Comparison of ENCODE assay signal across 15 cellular contexts in the genomic region with DNA sequence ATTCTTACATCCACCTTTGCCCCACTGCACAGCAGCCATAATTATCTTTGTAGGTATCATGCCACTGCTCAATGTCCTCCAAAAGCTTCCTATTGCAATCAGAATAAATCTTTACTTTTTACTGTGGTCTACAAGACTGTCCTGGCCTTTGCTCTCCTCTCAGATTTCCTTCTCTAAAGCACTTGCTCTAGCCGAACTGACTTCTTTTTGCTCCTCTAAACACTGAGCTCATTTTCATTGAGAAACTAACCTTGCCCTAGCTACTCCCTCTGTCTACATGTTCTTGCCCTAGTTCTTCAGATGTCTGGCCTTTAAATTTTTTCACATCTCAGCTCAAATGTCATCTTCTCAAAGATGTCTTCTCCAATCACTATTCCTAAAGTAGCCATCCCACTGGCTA.
DNase-seq lines count a peak whose midpoint lies in the region; ATAC-seq lines count a peak whose summit lies in the region.
"Had no signal": no experiment of that assay in that cellular context is flagged by ENCODE, and none has a peak within 500 bp of the region (broad histone marks: within the 10 kb centered on the region; RNA-seq: fewer than 3 reads in every experiment).

No MANE protein-coding gene starts in this region.

- no peak overlapping the region for H3K27ac ChIP-seq in mesenchymal stem cell (ENCODE audit: low read length, poor library complexity, severe bottlenecking)
- H3K27ac ChIP-seq: skin epidermis, vagina had no signal

- peaks cover 0 to 12% of the 10 kb centered on the region in 2 experiments for H3K36me3 ChIP-seq in mesenchymal stem cell (ENCODE audit: control insufficient read depth in 1 of 2, insufficient read depth in 2 of 2, low read depth in 1 of 2, low read length in 2 of 2)

- no peak overlapping the region for H2BK5ac ChIP-seq in mesenchymal stem cell (ENCODE audit: low read depth, low read length, poor library complexity, severe bottlenecking)

- H2AK5ac ChIP-seq in mesenchymal stem cell (ENCODE audit: low read length, severe bottlenecking): no peak overlapping the region

- H3K36me3 Mint-ChIP-seq in stimulated activated memory B cell treated with anti-CD40 and anti-IgM and Interleukin-4, amounts not matched to agents 10 μg/mL and 1 μg/mL and 100 μg/mL, for 72 hours: peaks cover 16% of the 10 kb centered on the region
- H3K36me3 Mint-ChIP-seq in activated T-helper 2 cell treated with anti-CD3 and anti-CD28 coated beads, Interferon-gamma antibody, Interleukin-2, Interleukin-4, amounts not matched to agents 10 μg/mL and 5 μg/mL and 100 μg/mL, durations not matched to agents 14 hours and 24 hours and 36 hours (ENCODE audit: low read depth): peaks cover 4% of the 10 kb centered on the region

- no peak overlapping the region for H3K14ac ChIP-seq in mesenchymal stem cell (ENCODE audit: low read length in 2 of 2)

- H3K79me1 ChIP-seq in mesenchymal stem cell (replicated peaks; ENCODE audit: low read length, poor library complexity, severe bottlenecking): no peaks in the 10 kb centered on the region

- no peak overlapping the region for H2BK12ac ChIP-seq in mesenchymal stem cell (ENCODE audit: low read length in 2 of 2)

- 83% methylated on average over 1 of the region's 1 CpG for WGBS in mesenchymal stem cell

- no peak overlapping the region for H4K91ac ChIP-seq in mesenchymal stem cell (ENCODE audit: low read length)

- no peak overlapping the region for H2BK120ac ChIP-seq in mesenchymal stem cell (ENCODE audit: low read depth, low read length)

- H4K8ac ChIP-seq in mesenchymal stem cell (ENCODE audit: low read length): no peak overlapping the region

- H3K4me1 ChIP-seq in mesenchymal stem cell (ENCODE audit: control insufficient read depth, insufficient read depth, low read depth, low read length): no peaks in the 10 kb centered on the region
- H3K4me1 ChIP-seq: vagina had no signal

- peaks cover 19% of the 10 kb centered on the region for H3K4me1 Mint-ChIP-seq in stimulated activated memory B cell treated with anti-CD40 and anti-IgM and Interleukin-4, amounts not matched to agents 10 μg/mL and 1 μg/mL and 100 μg/mL, for 72 hours
- H3K4me1 Mint-ChIP-seq in activated T-helper 2 cell treated with anti-CD3 and anti-CD28 coated beads, Interferon-gamma antibody, Interleukin-2, Interleukin-4, amounts not matched to agents 10 μg/mL and 5 μg/mL and 100 μg/mL, durations not matched to agents 14 hours and 24 hours and 36 hours (ENCODE audit: low read depth): no peaks in the 10 kb centered on the region
- H3K4me1 Mint-ChIP-seq: activated naive CD4-positive, alpha-beta T cell treated with anti-CD3 and anti-CD28 coated beads, Interleukin-2, amount 50 U/mL, for 24 hours; immature natural killer cell had no signal

- DNase-seq in effector CD8-positive, alpha-beta T cell (lab: John Stamatoyannopoulos, UW): no peak
- no peak for DNase-seq in mesenchymal stem cell
- no peak for DNase-seq in activated T-helper 2 cell treated with anti-CD3 and anti-CD28 coated beads, Interferon-gamma antibody, Interleukin-2, Interleukin-4, amounts not matched to agents 10 μg/mL and 5 μg/mL and 100 μg/mL, durations not matched to agents 14 hours and 24 hours and 36 hours (ENCODE audit: low spot score)
- DNase-seq: cerebellar nuclear complex; immature natural killer cell; naive thymus-derived CD4-positive, alpha-beta T cell; NCI-H1436 treated with DMSO at 0.1 percent for 48 hours; SW 1271 had no signal

- no peaks in the 10 kb centered on the region for H3K9me3 Mint-ChIP-seq in stimulated activated memory B cell treated with anti-CD40 and anti-IgM and Interleukin-4, amounts not matched to agents 10 μg/mL and 1 μg/mL and 100 μg/mL, for 72 hours
- no peaks in the 10 kb centered on the region for H3K9me3 Mint-ChIP-seq in activated T-helper 2 cell treated with anti-CD3 and anti-CD28 coated beads, Interferon-gamma antibody, Interleukin-2, Interleukin-4, amounts not matched to agents 10 μg/mL and 5 μg/mL and 100 μg/mL, durations not matched to agents 14 hours and 24 hours and 36 hours
- H3K9me3 Mint-ChIP-seq: activated naive CD4-positive, alpha-beta T cell treated with anti-CD3 and anti-CD28 coated beads, Interleukin-2, amount 50 U/mL, for 24 hours; immature natural killer cell had no signal

- H3K27ac Mint-ChIP-seq in stimulated activated memory B cell treated with anti-CD40 and anti-IgM and Interleukin-4, amounts not matched to agents 10 μg/mL and 1 μg/mL and 100 μg/mL, for 72 hours: no peak overlapping the region
- H3K27ac Mint-ChIP-seq in activated T-helper 2 cell treated with anti-CD3 and anti-CD28 coated beads, Interferon-gamma antibody, Interleukin-2, Interleukin-4, amounts not matched to agents 10 μg/mL and 5 μg/mL and 100 μg/mL, durations not matched to agents 14 hours and 24 hours and 36 hours: no peak overlapping the region
- H3K27ac Mint-ChIP-seq: activated naive CD4-positive, alpha-beta T cell treated with anti-CD3 and anti-CD28 coated beads, Interleukin-2, amount 50 U/mL, for 24 hours; immature natural killer cell; naive thymus-derived CD4-positive, alpha-beta T cell had no signal

- no peak overlapping the region for H2AFZ ChIP-seq in mesenchymal stem cell (ENCODE audit: low read depth, low read length)

- no peak overlapping the region for H3K4me3 ChIP-seq in mesenchymal stem cell (ENCODE audit: insufficient read depth in 1 of 2, low read depth in 1 of 2, low read length in 2 of 2)
- H3K4me3 ChIP-seq: skin epidermis, vagina had no signal

- H3K9ac ChIP-seq in mesenchymal stem cell (ENCODE audit: low read length): no peak overlapping the region

- intact Hi-C loops in activated T-helper 2 cell treated with anti-CD3 and anti-CD28 coated beads, Interferon-gamma antibody, Interleukin-2, Interleukin-4, amounts not matched to agents 10 μg/mL and 5 μg/mL and 100 μg/mL, durations not matched to agents 14 hours and 24 hours and 36 hours (cut with micrococcal nuclease): no loop called here

- H3K4me2 ChIP-seq in mesenchymal stem cell (ENCODE audit: low read length, poor library complexity, severe bottlenecking): no peak overlapping the region

- H3K18ac ChIP-seq in mesenchymal stem cell (ENCODE audit: low read depth in 1 of 2, low read length in 2 of 2): peak overlapping the region in 1 of 2 experiments; percentile 21

- H2BK15ac ChIP-seq in mesenchymal stem cell (ENCODE audit: low read depth, poor library complexity, severe bottlenecking): no peak overlapping the region

- H3K27me3 Mint-ChIP-seq in stimulated activated memory B cell treated with anti-CD40 and anti-IgM and Interleukin-4, amounts not matched to agents 10 μg/mL and 1 μg/mL and 100 μg/mL, for 72 hours: no peaks in the 10 kb centered on the region
- H3K27me3 Mint-ChIP-seq in activated T-helper 2 cell treated with anti-CD3 and anti-CD28 coated beads, Interferon-gamma antibody, Interleukin-2, Interleukin-4, amounts not matched to agents 10 μg/mL and 5 μg/mL and 100 μg/mL, durations not matched to agents 14 hours and 24 hours and 36 hours (ENCODE audit: low read depth): no peaks in the 10 kb centered on the region
- H3K27me3 Mint-ChIP-seq: activated naive CD4-positive, alpha-beta T cell treated with anti-CD3 and anti-CD28 coated beads, Interleukin-2, amount 50 U/mL, for 24 hours; naive thymus-derived CD4-positive, alpha-beta T cell had no signal

- H3K23ac ChIP-seq in mesenchymal stem cell (ENCODE audit: low read length in 2 of 2): no peak overlapping the region

- H3K4ac ChIP-seq in mesenchymal stem cell (ENCODE audit: low read depth in 1 of 2, low read length in 2 of 2): no peak overlapping the region

- ATAC-seq in GM19324 (IDR thresholded peaks at IDR 0.05; ENCODE audit: low FRiP score, unreplicated experiment) (peak; percentile 52), HG02610 (IDR thresholded peaks at IDR 0.05; ENCODE audit: unreplicated experiment) (peak; percentile 26), HG03196 (IDR thresholded peaks at IDR 0.05; ENCODE audit: unreplicated experiment) (peak; percentile 41)
- ATAC-seq in stimulated activated memory B cell treated with anti-CD40 and anti-IgM and Interleukin-4, amounts not matched to agents 10 μg/mL and 1 μg/mL and 100 μg/mL, for 72 hours: peak; percentile 67
- ATAC-seq: naive thymus-derived CD4-positive, alpha-beta T cell had no signal

- no peak overlapping the region for H3K4me3 Mint-ChIP-seq in stimulated activated memory B cell treated with anti-CD40 and anti-IgM and Interleukin-4, amounts not matched to agents 10 μg/mL and 1 μg/mL and 100 μg/mL, for 72 hours
- no peak overlapping the region for H3K4me3 Mint-ChIP-seq in activated T-helper 2 cell treated with anti-CD3 and anti-CD28 coated beads, Interferon-gamma antibody, Interleukin-2, Interleukin-4, amounts not matched to agents 10 μg/mL and 5 μg/mL and 100 μg/mL, durations not matched to agents 14 hours and 24 hours and 36 hours (ENCODE audit: low read depth)
- H3K4me3 Mint-ChIP-seq: activated naive CD4-positive, alpha-beta T cell treated with anti-CD3 and anti-CD28 coated beads, Interleukin-2, amount 50 U/mL, for 24 hours; immature natural killer cell; naive thymus-derived CD4-positive, alpha-beta T cell had no signal

- H3K9me3 ChIP-seq in mesenchymal stem cell (ENCODE audit: control insufficient read depth, low read length): no peaks in the 10 kb centered on the region
- H3K9me3 ChIP-seq: vagina had no signal

- H3K27me3 ChIP-seq in mesenchymal stem cell (ENCODE audit: control insufficient read depth in 1 of 2, insufficient read depth in 1 of 2, low read length in 2 of 2): no peaks in the 10 kb centered on the region
- H3K27me3 ChIP-seq: vagina had no signal
